16 cellular contexts compared by ENCODE assay signal in the genomic region with DNA sequence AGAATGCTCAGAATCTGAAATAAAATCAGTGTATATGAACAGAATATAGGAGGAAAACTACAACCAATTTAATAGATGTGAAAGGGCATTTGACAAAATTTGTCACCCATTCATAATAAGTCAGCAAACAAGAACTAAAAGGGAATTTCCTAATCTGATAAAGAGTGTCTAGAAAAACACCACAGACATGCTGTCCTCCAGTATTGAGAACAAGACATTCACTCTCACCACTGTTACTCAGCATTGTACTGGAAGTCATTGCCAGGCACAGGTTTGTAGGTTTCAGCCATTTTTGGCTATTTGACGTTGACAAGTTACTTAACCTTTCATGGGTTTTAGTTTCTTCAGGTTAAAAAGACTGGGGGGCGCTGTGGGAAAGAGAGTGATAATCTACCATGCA. TPM values are rescaled to one million over a fixed set of nuclear protein-coding genes. Genes with fewer than 3 reads are reported as not detected.
A peak's percentile ranks its signal among the peaks of the same experiment; 100 is the strongest.
DNase-seq lines count a peak whose midpoint lies in the region; ATAC-seq and TF ChIP-seq lines count a peak whose summit lies in the region.
"Had no signal": no experiment of that assay in that cellular context is flagged by ENCODE, and none has a peak within 500 bp of the region (broad histone marks: within the 10 kb centered on the region; RNA-seq: fewer than 3 reads in every experiment).

No MANE protein-coding gene starts in this region.

- peaks cover 49% of the 10 kb centered on the region for H3K36me3 ChIP-seq in CD8-positive, alpha-beta T cell (ENCODE audit: insufficient read depth, low read length)
- peaks cover 97% of the 10 kb centered on the region for H3K36me3 ChIP-seq in OCI-LY7 (ENCODE audit: insufficient read depth, low read length)

- no peak overlapping the region for H3K27ac ChIP-seq in CD8-positive, alpha-beta T cell (ENCODE audit: low read depth, low read length)
- no peak overlapping the region for H3K27ac ChIP-seq in OCI-LY7 (ENCODE audit: low read depth, low read length, poor library complexity, severe bottlenecking)
- H3K27ac ChIP-seq: ascending aorta, coronary artery had no signal

- peak overlapping the region; percentile 64 for H3K27ac Mint-ChIP-seq in CD8-positive, alpha-beta T cell
- peak overlapping the region; percentile 50 for H3K27ac Mint-ChIP-seq in central memory CD8-positive, alpha-beta T cell (ENCODE audit: low read depth)

- H3K4me2 ChIP-seq in OCI-LY7 (ENCODE audit: low read length), result no peak overlapping the region

- in situ Hi-C loops in GM13976 (cut with MboI; ENCODE audit: low sequenced_read_pairs, unreplicated experiment), result no loop called here

- intact Hi-C loops in CD8-positive, alpha-beta T cell (cut with DNase I, micrococcal nuclease), result no loop called here
- intact Hi-C loops in OCI-LY7 (cut with micrococcal nuclease; ENCODE audit: unreplicated experiment), result no loop called here

- H3K27me3 ChIP-seq in CD8-positive, alpha-beta T cell (ENCODE audit: insufficient read depth, low read length), result no peaks in the 10 kb centered on the region
- H3K27me3 ChIP-seq: ascending aorta, BE2C had no signal

- H3K4me3 ChIP-seq in CD8-positive, alpha-beta T cell (ENCODE audit: low read depth, low read length), result no peak overlapping the region
- H3K4me3 ChIP-seq in OCI-LY7 (ENCODE audit: low read depth, low read length, poor library complexity, severe bottlenecking), result no peak overlapping the region
- H3K4me3 ChIP-seq: ascending aorta, coronary artery had no signal

- CTCF ChIA-PET in CD8-positive, alpha-beta T cell (lab: Charles Lee), result no interaction called here
- CTCF ChIA-PET in OCI-LY7 (lab: Charles Lee; ENCODE audit: unreplicated experiment), result no interaction called here

- TF ChIP-seq CTCF in CD8-positive, alpha-beta T cell (IDR thresholded peaks at IDR 0.05), result no peak
- TF ChIP-seq CTCF in GM13976 (IDR thresholded peaks at IDR 0.05; ENCODE audit: borderline replicate concordance, control extremely low read depth, extremely low read depth, insufficient read depth, missing control alignments), result no peak
- 0 out of 2 replicates have a peak, but pooled peaks have one; percentile 13 for TF ChIP-seq CTCF in OCI-LY7 (conservative IDR thresholded peaks at IDR 0.05; ENCODE audit: low read length)

- no TSS peak for BruUV-seq in OCI-LY7 (replicated peaks; lab: Mats Ljungman, UMichigan)

- no peaks in the 10 kb centered on the region for H3K9me3 ChIP-seq in CD8-positive, alpha-beta T cell (ENCODE audit: low read length)
- H3K9me3 ChIP-seq in OCI-LY7 (ENCODE audit: low read length), result no peaks in the 10 kb centered on the region
- H3K9me3 ChIP-seq: ascending aorta, BE2C had no signal

- no peak overlapping the region for H2AFZ ChIP-seq in OCI-LY7 (ENCODE audit: low read length)

- peaks cover 64% of the 10 kb centered on the region for H3K79me2 ChIP-seq in OCI-LY7 (ENCODE audit: insufficient read depth, low read depth, low read length)

- H3K4me3 Mint-ChIP-seq in CD8-positive, alpha-beta T cell, result no peak overlapping the region
- H3K4me3 Mint-ChIP-seq in central memory CD8-positive, alpha-beta T cell, result no peak overlapping the region

- no peak for DNase-seq in CD8-positive, alpha-beta T cell
- DNase-seq in GM13976 (ENCODE audit: low spot score) (peak; percentile 28), OCI-LY7 (ENCODE audit: low spot score) (no peak), NCI-H1092 treated with DMSO at 0.1 percent for 48 hours (lab: John Stamatoyannopoulos, UW) (no peak), NCI-H748 (lab: John Stamatoyannopoulos, UW; ENCODE audit: unreplicated experiment) (no peak)
- DNase-seq in central memory CD8-positive, alpha-beta T cell (ENCODE audit: low spot score in 2 of 2), result no peak
- DNase-seq: activated CD8-positive, alpha-beta memory T cell treated with anti-CD3 and anti-CD28 coated beads, Interleukin-2, amount 50 U/mL, for 4 hours; BE2C; head of caudate nucleus; kidney glomerular epithelial cell; NCI-H1048; NCI-H2171 had no signal

- POLR2A ChIA-PET in CD8-positive, alpha-beta T cell (lab: Charles Lee), result no interaction called here
- POLR2A ChIA-PET in OCI-LY7 (lab: Charles Lee), result no interaction called here

- H3K4me1 ChIP-seq in CD8-positive, alpha-beta T cell (ENCODE audit: insufficient read depth, low read length), result no peaks in the 10 kb centered on the region
- H3K4me1 ChIP-seq in OCI-LY7 (ENCODE audit: insufficient read depth, low read length, poor library complexity, severe bottlenecking), result no peaks in the 10 kb centered on the region
- H3K4me1 ChIP-seq: ascending aorta, BE2C had no signal

- no peaks in the 10 kb centered on the region; the same call in 1 of the 2 replicates for H4K20me1 ChIP-seq in OCI-LY7 (ENCODE audit: insufficient read depth, low read length)

- no peak for ATAC-seq in CD8-positive, alpha-beta T cell
- no peak for ATAC-seq in central memory CD8-positive, alpha-beta T cell (replicated peaks; ENCODE audit: extremely low read depth, poor library complexity, severe bottlenecking)
- no peak for ATAC-seq in HG03439 (IDR thresholded peaks at IDR 0.05; ENCODE audit: unreplicated experiment)
- ATAC-seq: esophagus mucosa had no signal

- no peaks in the 10 kb centered on the region for H3K9me3 Mint-ChIP-seq in CD8-positive, alpha-beta T cell
- H3K9me3 Mint-ChIP-seq in central memory CD8-positive, alpha-beta T cell, result no peaks in the 10 kb centered on the region

- H3K4me1 Mint-ChIP-seq in CD8-positive, alpha-beta T cell (ENCODE audit: low read depth), result peaks cover 42% of the 10 kb centered on the region
- peaks cover 20% of the 10 kb centered on the region for H3K4me1 Mint-ChIP-seq in central memory CD8-positive, alpha-beta T cell

- H3K27me3 Mint-ChIP-seq in CD8-positive, alpha-beta T cell (ENCODE audit: low read depth), result no peaks in the 10 kb centered on the region
- no peaks in the 10 kb centered on the region for H3K27me3 Mint-ChIP-seq in central memory CD8-positive, alpha-beta T cell

- no peaks in the 10 kb centered on the region for H3K9me2 ChIP-seq in OCI-LY7 (ENCODE audit: insufficient read depth, low read length)

- H3K36me3 Mint-ChIP-seq in CD8-positive, alpha-beta T cell, result peaks cover 90% of the 10 kb centered on the region
- H3K36me3 Mint-ChIP-seq in central memory CD8-positive, alpha-beta T cell (ENCODE audit: insufficient read depth), result peaks cover 77% of the 10 kb centered on the region

RNA-seq across cellular contexts. Expression of a gene that starts 13.2 kb away (rescaled TPM):
- 10 to 100 TPM; 29.4 to 34.4 TPM for total RNA-seq in CD8-positive, alpha-beta T cell
- 170 and 222 TPM in 2 replicates for total RNA-seq in OCI-LY7 (2014; rRNA removed; shearing (Covaris generic))
- 154 and 161 TPM in 2 replicates for total RNA-seq in OCI-LY7 (2022)

RNA-seq across cellular contexts. Expression of a gene that starts 13.7 kb away (rescaled TPM):
- total RNA-seq in CD8-positive, alpha-beta T cell, result 10 to 100 TPM; 30.1 to 34.2 TPM
- total RNA-seq in OCI-LY7 (2014; rRNA removed; shearing (Covaris generic)), result 31.4 and 39.0 TPM in 2 replicates
- 30.6 and 33.5 TPM in 2 replicates for total RNA-seq in OCI-LY7 (2022)

RNA-seq across cellular contexts. Expression of a gene that starts 38.6 kb away (rescaled TPM):
- total RNA-seq in CD8-positive, alpha-beta T cell, result not detected
- not detected in 2 replicates for total RNA-seq in OCI-LY7 (2014; rRNA removed; shearing (Covaris generic))
- not detected in 2 replicates for total RNA-seq in OCI-LY7 (2022)

Comparison
In these comparisons a context has a peak if more than half of its experiments do, and no peak if none do; other contexts are left out.
1. RNA of a gene that starts 13.2 kb away (total RNA-seq): 154 to 222 TPM in OCI-LY7; 29.4 to 34.4 TPM in CD8-positive, alpha-beta T cell; every median in the first group is over 4 times any median in the second.